Comparison of ENCODE assay signal across 9 cellular contexts in the genomic region with DNA sequence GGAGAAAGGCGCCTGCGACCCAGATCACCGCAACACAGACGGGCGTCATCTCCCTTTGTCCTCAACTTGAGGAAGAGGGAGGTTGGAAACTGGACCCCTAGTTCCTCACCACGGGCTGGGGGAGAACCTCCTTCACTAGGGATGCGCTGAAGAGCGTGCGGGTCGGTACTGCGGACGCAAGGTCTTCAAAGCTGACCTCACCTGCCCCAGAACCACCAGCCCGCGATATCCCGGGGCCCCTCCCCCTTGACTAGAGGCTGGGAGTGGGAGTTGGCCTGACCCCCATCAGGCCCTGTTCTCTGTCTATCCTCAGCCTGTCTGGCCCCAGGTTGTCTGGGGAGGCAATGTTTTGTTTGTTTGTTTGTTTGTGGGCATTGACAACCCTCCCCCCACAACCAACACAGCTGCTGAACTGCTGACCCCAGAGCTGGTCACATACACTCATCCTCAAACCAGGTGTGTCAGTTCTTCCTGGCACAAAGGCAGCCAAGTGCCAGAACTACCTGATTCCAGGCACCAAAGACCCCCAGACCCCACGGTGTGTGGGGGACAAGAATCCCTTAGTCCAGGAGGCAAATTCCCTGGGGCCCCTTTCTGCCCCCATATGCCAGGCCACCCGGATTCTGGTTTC. TPM values are rescaled to one million over a fixed set of nuclear protein-coding genes. Genes with fewer than 3 reads are reported as not detected.
DNase-seq lines count a peak whose midpoint lies in the region; ATAC-seq and TF ChIP-seq lines count a peak whose summit lies in the region.
"Had no signal": no experiment of that assay in that cellular context is flagged by ENCODE, and none has a peak within 500 bp of the region (broad histone marks: within the 10 kb centered on the region; RNA-seq: fewer than 3 reads in every experiment).

No MANE protein-coding gene starts in this region.

- no peak for ATAC-seq in activated naive CD8-positive, alpha-beta T cell treated with anti-CD3 and anti-CD28 coated beads, Interleukin-2, amount 50 U/mL, for 24 hours
- no peak for ATAC-seq in left lobe of liver

- H3K4me1 ChIP-seq in breast epithelium = peaks cover 9 to 12% of the 10 kb centered on the region in 2 donors

- BruUV-seq in MCF 10A (replicated peaks; lab: Mats Ljungman, UMichigan) = no TSS peak

- H3K4me1 Mint-ChIP-seq in MCF 10A (ENCODE audit: insufficient read depth, unreplicated experiment) = peaks cover 28% of the 10 kb centered on the region
- peaks cover 51% of the 10 kb centered on the region for H3K4me1 Mint-ChIP-seq in activated naive CD8-positive, alpha-beta T cell treated with anti-CD3 and anti-CD28 coated beads, Interleukin-2, amount 50 U/mL, for 24 hours
- peaks cover 46% of the 10 kb centered on the region for H3K4me1 Mint-ChIP-seq in type B pancreatic cell (ENCODE audit: unreplicated experiment)

- H3K4me3 Mint-ChIP-seq in MCF 10A (ENCODE audit: unreplicated experiment) (no peak overlapping the region), type B pancreatic cell (peak overlapping the region; percentile 77)
- H3K4me3 Mint-ChIP-seq in activated naive CD8-positive, alpha-beta T cell treated with anti-CD3 and anti-CD28 coated beads, Interleukin-2, amount 50 U/mL, for 24 hours = peak overlapping the region; percentile 76

- H3K9me3 ChIP-seq in breast epithelium = no peaks in the 10 kb centered on the region

- H3K4me3 ChIP-seq in breast epithelium = peak overlapping the region; percentile 36 to 60 (median 44)
- H3K4me3 ChIP-seq: SK-N-MC had no signal

- no peaks in the 10 kb centered on the region for H3K9me3 Mint-ChIP-seq in MCF 10A (ENCODE audit: unreplicated experiment)
- H3K9me3 Mint-ChIP-seq in activated naive CD8-positive, alpha-beta T cell treated with anti-CD3 and anti-CD28 coated beads, Interleukin-2, amount 50 U/mL, for 24 hours = no peaks in the 10 kb centered on the region
- H3K9me3 Mint-ChIP-seq in type B pancreatic cell = no peaks in the 10 kb centered on the region

- DNase-seq in breast epithelium (ENCODE audit: low spot score in 2 of 2) = no peak
- no peak for DNase-seq in MCF 10A (ENCODE audit: unreplicated experiment)
- DNase-seq in activated naive CD8-positive, alpha-beta T cell treated with anti-CD3 and anti-CD28 coated beads, Interleukin-2, amount 50 U/mL, for 24 hours = no peak
- peak; percentile 42 for DNase-seq in left lobe of liver (ENCODE audit: low spot score)
- no peak for DNase-seq in type B pancreatic cell (ENCODE audit: extremely low spot score, unreplicated experiment)
- no peak for DNase-seq in GM19238 (ENCODE audit: insufficient read length, low spot score)
- DNase-seq in T-helper 9 cell = no peak
- no peak for DNase-seq in NCI-H1105 treated with DMSO at 0.1 percent for 48 hours (lab: John Stamatoyannopoulos, UW)

- CTCF ChIA-PET in MCF 10A (lab: Yijun Ruan, JAX) = interaction anchor here (0.6 to 5.5 kb wide), 27 partner anchors 8 to 1800 kb away, joined by 3 to 47 read pairs (median 4); partner anchors contain the start of gene OGA

- TF ChIP-seq CTCF in breast epithelium (IDR thresholded peaks at IDR 0.05) (no peak), MCF 10A (IDR thresholded peaks at IDR 0.05; ENCODE audit: unreplicated experiment) (no peak), type B pancreatic cell (conservative IDR thresholded peaks at IDR 0.05) (peak; percentile 15)

- no peaks in the 10 kb centered on the region for H3K36me3 ChIP-seq in breast epithelium

- H3K36me3 Mint-ChIP-seq in MCF 10A (ENCODE audit: insufficient read depth, unreplicated experiment) (peaks cover 37% of the 10 kb centered on the region), type B pancreatic cell (peaks cover 18% of the 10 kb centered on the region)
- H3K36me3 Mint-ChIP-seq in activated naive CD8-positive, alpha-beta T cell treated with anti-CD3 and anti-CD28 coated beads, Interleukin-2, amount 50 U/mL, for 24 hours (ENCODE audit: low read depth) = peaks cover 40% of the 10 kb centered on the region

- H3K27ac Mint-ChIP-seq in MCF 10A (ENCODE audit: low read depth, unreplicated experiment) (no peak overlapping the region), type B pancreatic cell (no peak overlapping the region)
- H3K27ac Mint-ChIP-seq in activated naive CD8-positive, alpha-beta T cell treated with anti-CD3 and anti-CD28 coated beads, Interleukin-2, amount 50 U/mL, for 24 hours = no peak overlapping the region

- intact Hi-C loops in breast epithelium (cut with DNase I; ENCODE audit: low total_unique reads) (no loop called here), MCF 10A (cut with micrococcal nuclease) (loop anchor here (2.0 to 5.0 kb wide), 3 partner anchors 292 to 618 kb away; no protein-coding TSS in a partner anchor)

- peaks cover 4 to 39% of the 10 kb centered on the region in 2 donors for H3K27me3 ChIP-seq in breast epithelium

- POLR2A ChIA-PET in MCF 10A (lab: Yijun Ruan, JAX) = interaction anchor here (1.1 to 5.4 kb wide), 2 partner anchors 38 to 567 kb away, joined by 3 to 56 read pairs; partner anchors contain the start of gene OGA

- TF ChIP-seq POLR2A in breast epithelium (IDR thresholded peaks at IDR 0.05) = no peak

- H3K27ac ChIP-seq in breast epithelium = no peak overlapping the region
- H3K27ac ChIP-seq: SK-N-MC had no signal

- H3K27me3 Mint-ChIP-seq in MCF 10A (ENCODE audit: insufficient read depth, unreplicated experiment) (no peaks in the 10 kb centered on the region), type B pancreatic cell (peaks cover 42% of the 10 kb centered on the region)
- peaks cover 24% of the 10 kb centered on the region for H3K27me3 Mint-ChIP-seq in activated naive CD8-positive, alpha-beta T cell treated with anti-CD3 and anti-CD28 coated beads, Interleukin-2, amount 50 U/mL, for 24 hours

RNA-seq across cellular contexts. Expression of gene NPM3, which starts 2.9 kb away (rescaled TPM):
- total RNA-seq in breast epithelium (10 to 100 TPM; 37.3 to 61.0 (median 43.9) TPM), MCF 10A (2022) (120 and 163 TPM in 2 replicates), left lobe of liver (7.2 TPM), type B pancreatic cell (ENCODE audit: low replicate concordance) (47.2 and 63.6 TPM in 2 replicates)

RNA-seq across cellular contexts. Expression of gene FGF8, which starts 4.4 kb away (rescaled TPM):
- total RNA-seq in breast epithelium (not detected), MCF 10A (2022) (not detected in 2 replicates), left lobe of liver (not detected), type B pancreatic cell (ENCODE audit: low replicate concordance) (3.8 TPM in 1 of 2 replicates, not detected in the other)

RNA-seq across cellular contexts. Expression of gene OGA, which starts 37.9 kb away (rescaled TPM):
- total RNA-seq in breast epithelium = 100 to 1,000 TPM; 169 to 200 (median 181) TPM
- 96.1 and 115 TPM in 2 replicates for total RNA-seq in MCF 10A (2022)
- 32.8 TPM for total RNA-seq in left lobe of liver
- 99.5 and 99.6 TPM in 2 replicates for total RNA-seq in type B pancreatic cell (ENCODE audit: low replicate concordance)
